In the genomic region with DNA sequence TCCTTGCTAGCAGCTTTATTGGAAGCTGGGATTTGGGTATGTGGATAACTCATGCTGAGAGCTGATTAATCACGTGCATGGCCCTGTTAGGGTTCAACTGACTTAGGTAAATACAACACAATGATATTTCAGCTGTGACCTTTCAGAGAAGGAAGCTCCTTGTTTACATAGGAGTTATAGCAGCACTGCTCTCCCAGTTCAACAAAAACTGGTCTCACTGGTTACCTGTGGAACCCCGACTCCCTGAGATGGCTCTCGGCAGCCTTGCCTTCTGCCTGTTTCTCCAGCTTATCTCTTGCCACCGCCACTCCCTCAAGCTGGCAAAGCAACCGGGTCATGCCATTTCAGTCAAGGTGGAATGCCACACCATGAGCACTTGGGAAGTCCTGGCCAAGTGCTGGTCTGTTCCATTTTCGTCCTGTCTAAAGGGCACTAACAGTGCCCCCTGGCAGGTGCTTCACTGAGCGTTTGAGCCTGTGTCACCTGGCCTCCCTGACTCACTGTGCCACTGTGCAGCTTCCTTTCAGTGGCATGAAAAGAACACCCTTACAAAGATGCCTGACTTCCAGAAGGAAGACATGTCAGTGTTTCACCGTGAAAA, we compare ENCODE assay signal across 1 cellular context.
TF ChIP-seq lines count a peak whose summit lies in the region.

No MANE protein-coding gene starts in this region.

TF ChIP-seq in HepG2, 621 proteins besides CTCF, POLR2A, EP300 and RAD21 (continued from another document and continues in another):
- TF ChIP-seq, protein P1, sequence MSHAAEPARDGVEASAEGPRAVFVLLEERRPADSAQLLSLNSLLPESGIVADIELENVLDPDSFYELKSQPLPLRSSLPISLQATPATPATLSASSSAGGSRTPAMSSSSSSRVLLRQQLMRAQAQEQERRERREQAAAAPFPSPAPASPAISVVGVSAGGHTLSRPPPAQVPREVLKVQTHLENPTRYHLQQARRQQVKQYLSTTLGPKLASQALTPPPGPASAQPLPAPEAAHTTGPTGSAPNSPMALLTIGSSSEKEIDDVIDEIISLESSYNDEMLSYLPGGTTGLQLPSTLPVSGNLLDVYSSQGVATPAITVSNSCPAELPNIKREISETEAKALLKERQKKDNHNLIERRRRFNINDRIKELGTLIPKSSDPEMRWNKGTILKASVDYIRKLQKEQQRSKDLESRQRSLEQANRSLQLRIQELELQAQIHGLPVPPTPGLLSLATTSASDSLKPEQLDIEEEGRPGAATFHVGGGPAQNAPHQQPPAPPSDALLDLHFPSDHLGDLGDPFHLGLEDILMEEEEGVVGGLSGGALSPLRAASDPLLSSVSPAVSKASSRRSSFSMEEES (CRISPR knock-in tag; IDR thresholded peaks at IDR 0.05), result peak; percentile 63; the same call in 1 of the 2 replicates
- TF ChIP-seq, protein P2, sequence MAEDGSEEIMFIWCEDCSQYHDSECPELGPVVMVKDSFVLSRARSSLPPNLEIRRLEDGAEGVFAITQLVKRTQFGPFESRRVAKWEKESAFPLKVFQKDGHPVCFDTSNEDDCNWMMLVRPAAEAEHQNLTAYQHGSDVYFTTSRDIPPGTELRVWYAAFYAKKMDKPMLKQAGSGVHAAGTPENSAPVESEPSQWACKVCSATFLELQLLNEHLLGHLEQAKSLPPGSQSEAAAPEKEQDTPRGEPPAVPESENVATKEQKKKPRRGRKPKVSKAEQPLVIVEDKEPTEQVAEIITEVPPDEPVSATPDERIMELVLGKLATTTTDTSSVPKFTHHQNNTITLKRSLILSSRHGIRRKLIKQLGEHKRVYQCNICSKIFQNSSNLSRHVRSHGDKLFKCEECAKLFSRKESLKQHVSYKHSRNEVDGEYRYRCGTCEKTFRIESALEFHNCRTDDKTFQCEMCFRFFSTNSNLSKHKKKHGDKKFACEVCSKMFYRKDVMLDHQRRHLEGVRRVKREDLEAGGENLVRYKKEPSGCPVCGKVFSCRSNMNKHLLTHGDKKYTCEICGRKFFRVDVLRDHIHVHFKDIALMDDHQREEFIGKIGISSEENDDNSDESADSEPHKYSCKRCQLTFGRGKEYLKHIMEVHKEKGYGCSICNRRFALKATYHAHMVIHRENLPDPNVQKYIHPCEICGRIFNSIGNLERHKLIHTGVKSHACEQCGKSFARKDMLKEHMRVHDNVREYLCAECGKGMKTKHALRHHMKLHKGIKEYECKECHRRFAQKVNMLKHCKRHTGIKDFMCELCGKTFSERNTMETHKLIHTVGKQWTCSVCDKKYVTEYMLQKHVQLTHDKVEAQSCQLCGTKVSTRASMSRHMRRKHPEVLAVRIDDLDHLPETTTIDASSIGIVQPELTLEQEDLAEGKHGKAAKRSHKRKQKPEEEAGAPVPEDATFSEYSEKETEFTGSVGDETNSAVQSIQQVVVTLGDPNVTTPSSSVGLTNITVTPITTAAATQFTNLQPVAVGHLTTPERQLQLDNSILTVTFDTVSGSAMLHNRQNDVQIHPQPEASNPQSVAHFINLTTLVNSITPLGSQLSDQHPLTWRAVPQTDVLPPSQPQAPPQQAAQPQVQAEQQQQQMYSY (CRISPR knock-in tag; IDR thresholded peaks at IDR 0.05), result no peak
- TF ChIP-seq, protein P3, sequence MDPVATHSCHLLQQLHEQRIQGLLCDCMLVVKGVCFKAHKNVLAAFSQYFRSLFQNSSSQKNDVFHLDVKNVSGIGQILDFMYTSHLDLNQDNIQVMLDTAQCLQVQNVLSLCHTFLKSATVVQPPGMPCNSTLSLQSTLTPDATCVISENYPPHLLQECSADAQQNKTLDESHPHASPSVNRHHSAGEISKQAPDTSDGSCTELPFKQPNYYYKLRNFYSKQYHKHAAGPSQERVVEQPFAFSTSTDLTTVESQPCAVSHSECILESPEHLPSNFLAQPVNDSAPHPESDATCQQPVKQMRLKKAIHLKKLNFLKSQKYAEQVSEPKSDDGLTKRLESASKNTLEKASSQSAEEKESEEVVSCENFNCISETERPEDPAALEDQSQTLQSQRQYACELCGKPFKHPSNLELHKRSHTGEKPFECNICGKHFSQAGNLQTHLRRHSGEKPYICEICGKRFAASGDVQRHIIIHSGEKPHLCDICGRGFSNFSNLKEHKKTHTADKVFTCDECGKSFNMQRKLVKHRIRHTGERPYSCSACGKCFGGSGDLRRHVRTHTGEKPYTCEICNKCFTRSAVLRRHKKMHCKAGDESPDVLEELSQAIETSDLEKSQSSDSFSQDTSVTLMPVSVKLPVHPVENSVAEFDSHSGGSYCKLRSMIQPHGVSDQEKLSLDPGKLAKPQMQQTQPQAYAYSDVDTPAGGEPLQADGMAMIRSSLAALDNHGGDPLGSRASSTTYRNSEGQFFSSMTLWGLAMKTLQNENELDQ (CRISPR knock-in tag; IDR thresholded peaks at IDR 0.05; ENCODE audit: borderline replicate concordance), result no peak
- TF ChIP-seq PITX1 (CRISPR knock-in tag; IDR thresholded peaks at IDR 0.05) (peak; percentile 58), SALL1 (CRISPR knock-in tag; IDR thresholded peaks at IDR 0.05) (0 out of 2 replicates have a peak, but pooled peaks have one; percentile 16), THRA (CRISPR knock-in tag; IDR thresholded peaks at IDR 0.05; ENCODE audit: borderline replicate concordance) (peak; percentile 50; the same call in 1 of the 2 replicates), ZMYM2 (CRISPR knock-in tag; IDR thresholded peaks at IDR 0.05) (no peak), FOXP1 (IDR thresholded peaks at IDR 0.05) (no peak), FOXP1 (CRISPR knock-in tag; IDR thresholded peaks at IDR 0.05) (peak; percentile 68), HDAC2 (CRISPR knock-in tag; IDR thresholded peaks at IDR 0.05) (peak; percentile 46; the same call in 1 of the 2 replicates), ZNF792 (CRISPR knock-in tag; IDR thresholded peaks at IDR 0.05) (no peak), ZNF430 (CRISPR knock-in tag; IDR thresholded peaks at IDR 0.05) (no peak), MXD3 (CRISPR knock-in tag; IDR thresholded peaks at IDR 0.05) (no peak), ZFP41 (CRISPR knock-in tag; IDR thresholded peaks at IDR 0.05; ENCODE audit: borderline replicate concordance) (no peak), FOXA3 (CRISPR knock-in tag; IDR thresholded peaks at IDR 0.05) (peak; percentile 91), ZFY (CRISPR knock-in tag; IDR thresholded peaks at IDR 0.05) (no peak), ZFAT (CRISPR knock-in tag; conservative IDR thresholded peaks at IDR 0.05) (no peak), ATAD3A (CRISPR knock-in tag; IDR thresholded peaks at IDR 0.05) (no peak), ZNF354B (CRISPR knock-in tag; IDR thresholded peaks at IDR 0.05) (no peak), NAIF1 (CRISPR knock-in tag; IDR thresholded peaks at IDR 0.05; ENCODE audit: borderline replicate concordance) (no peak), SAFB2 (CRISPR knock-in tag; IDR thresholded peaks at IDR 0.05; ENCODE audit: borderline replicate concordance, low read depth) (no peak), TCF7 (IDR thresholded peaks at IDR 0.05; ENCODE audit: low read depth) (no peak), ESRRA (CRISPR knock-in tag; IDR thresholded peaks at IDR 0.05; ENCODE audit: low read depth) (no peak), DNMT1 (CRISPR knock-in tag; IDR thresholded peaks at IDR 0.05) (no peak), BHLHE40 (IDR thresholded peaks at IDR 0.05; ENCODE audit: low read length) (peak; percentile 72), HNF4A (CRISPR knock-in tag; IDR thresholded peaks at IDR 0.05) (peak; percentile 8; the same call in 1 of the 2 replicates), MBNL3 (CRISPR knock-in tag; conservative IDR thresholded peaks at IDR 0.05) (no peak), ZNF143 (CRISPR knock-in tag; IDR thresholded peaks at IDR 0.05) (no peak), GZF1 (CRISPR knock-in tag; IDR thresholded peaks at IDR 0.05) (no peak), ZNF615 (CRISPR knock-in tag; IDR thresholded peaks at IDR 0.05; ENCODE audit: borderline replicate concordance) (no peak), FOSL1 (CRISPR knock-in tag; IDR thresholded peaks at IDR 0.05; ENCODE audit: borderline replicate concordance) (no peak), ZNF296 (CRISPR knock-in tag; conservative IDR thresholded peaks at IDR 0.05) (no peak), JARID2 (CRISPR knock-in tag; IDR thresholded peaks at IDR 0.05; ENCODE audit: insufficient replicate concordance) (no peak), NR2F6 (IDR thresholded peaks at IDR 0.05) (peak; percentile 68), NR2F6 (CRISPR knock-in tag; IDR thresholded peaks at IDR 0.05) (peak; percentile 53), HOXA3 (CRISPR knock-in tag; IDR thresholded peaks at IDR 0.05) (0 out of 2 replicates have a peak, but pooled peaks have one; percentile 13), MLLT10 (CRISPR knock-in tag; IDR thresholded peaks at IDR 0.05) (no peak), GMEB2 (CRISPR knock-in tag; IDR thresholded peaks at IDR 0.05; ENCODE audit: low read depth) (no peak), HNRNPL (IDR thresholded peaks at IDR 0.05; ENCODE audit: low read depth, low read length) (peak; percentile 81), ZNF468 (CRISPR knock-in tag; IDR thresholded peaks at IDR 0.05) (no peak), ELF1 (CRISPR knock-in tag; IDR thresholded peaks at IDR 0.05) (no peak), ZNF652 (CRISPR knock-in tag; IDR thresholded peaks at IDR 0.05; ENCODE audit: borderline replicate concordance, low read depth) (no peak), RFX1 (IDR thresholded peaks at IDR 0.05) (no peak), NFKB2 (CRISPR knock-in tag; IDR thresholded peaks at IDR 0.05; ENCODE audit: borderline replicate concordance) (no peak), HNRNPK (IDR thresholded peaks at IDR 0.05; ENCODE audit: low read depth, low read length, poor library complexity, severe bottlenecking) (no peak), TBL1XR1 (IDR thresholded peaks at IDR 0.05; ENCODE audit: borderline replicate concordance, low read length, partially characterized antibody) (no peak), ZNF564 (CRISPR knock-in tag; IDR thresholded peaks at IDR 0.05) (no peak)
- TF ChIP-seq, protein P4, sequence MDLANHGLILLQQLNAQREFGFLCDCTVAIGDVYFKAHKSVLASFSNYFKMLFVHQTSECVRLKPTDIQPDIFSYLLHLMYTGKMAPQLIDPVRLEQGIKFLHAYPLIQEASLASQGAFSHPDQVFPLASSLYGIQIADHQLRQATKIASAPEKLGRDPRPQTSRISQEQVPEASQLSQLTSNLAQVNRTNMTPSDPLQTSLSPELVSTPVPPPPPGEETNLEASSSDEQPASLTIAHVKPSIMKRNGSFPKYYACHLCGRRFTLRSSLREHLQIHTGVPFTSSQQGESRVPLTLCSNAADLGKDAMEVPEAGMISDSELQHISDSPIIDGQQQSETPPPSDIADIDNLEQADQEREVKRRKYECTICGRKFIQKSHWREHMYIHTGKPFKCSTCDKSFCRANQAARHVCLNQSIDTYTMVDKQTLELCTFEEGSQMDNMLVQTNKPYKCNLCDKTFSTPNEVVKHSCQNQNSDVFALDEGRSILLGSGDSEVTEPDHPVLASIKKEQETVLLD (CRISPR knock-in tag; IDR thresholded peaks at IDR 0.05; ENCODE audit: low read depth), result no peak
- TF ChIP-seq, protein P5, sequence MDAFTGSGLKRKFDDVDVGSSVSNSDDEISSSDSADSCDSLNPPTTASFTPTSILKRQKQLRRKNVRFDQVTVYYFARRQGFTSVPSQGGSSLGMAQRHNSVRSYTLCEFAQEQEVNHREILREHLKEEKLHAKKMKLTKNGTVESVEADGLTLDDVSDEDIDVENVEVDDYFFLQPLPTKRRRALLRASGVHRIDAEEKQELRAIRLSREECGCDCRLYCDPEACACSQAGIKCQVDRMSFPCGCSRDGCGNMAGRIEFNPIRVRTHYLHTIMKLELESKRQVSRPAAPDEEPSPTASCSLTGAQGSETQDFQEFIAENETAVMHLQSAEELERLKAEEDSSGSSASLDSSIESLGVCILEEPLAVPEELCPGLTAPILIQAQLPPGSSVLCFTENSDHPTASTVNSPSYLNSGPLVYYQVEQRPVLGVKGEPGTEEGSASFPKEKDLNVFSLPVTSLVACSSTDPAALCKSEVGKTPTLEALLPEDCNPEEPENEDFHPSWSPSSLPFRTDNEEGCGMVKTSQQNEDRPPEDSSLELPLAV (CRISPR knock-in tag; conservative IDR thresholded peaks at IDR 0.05; ENCODE audit: low read depth), result no peak
- TF ChIP-seq, protein P6, sequence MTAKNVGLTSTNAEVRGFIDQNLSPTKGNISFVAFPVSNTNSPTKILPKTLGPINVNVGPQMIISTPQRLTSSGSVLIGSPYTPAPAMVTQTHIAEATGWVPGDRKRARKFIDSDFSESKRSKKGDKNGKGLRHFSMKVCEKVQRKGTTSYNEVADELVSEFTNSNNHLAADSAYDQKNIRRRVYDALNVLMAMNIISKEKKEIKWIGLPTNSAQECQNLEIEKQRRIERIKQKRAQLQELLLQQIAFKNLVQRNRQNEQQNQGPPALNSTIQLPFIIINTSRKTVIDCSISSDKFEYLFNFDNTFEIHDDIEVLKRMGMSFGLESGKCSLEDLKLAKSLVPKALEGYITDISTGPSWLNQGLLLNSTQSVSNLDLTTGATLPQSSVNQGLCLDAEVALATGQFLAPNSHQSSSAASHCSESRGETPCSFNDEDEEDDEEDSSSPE (CRISPR knock-in tag; IDR thresholded peaks at IDR 0.05), result 0 out of 2 replicates have a peak, but pooled peaks have one; percentile 31
- TF ChIP-seq, protein P7, sequence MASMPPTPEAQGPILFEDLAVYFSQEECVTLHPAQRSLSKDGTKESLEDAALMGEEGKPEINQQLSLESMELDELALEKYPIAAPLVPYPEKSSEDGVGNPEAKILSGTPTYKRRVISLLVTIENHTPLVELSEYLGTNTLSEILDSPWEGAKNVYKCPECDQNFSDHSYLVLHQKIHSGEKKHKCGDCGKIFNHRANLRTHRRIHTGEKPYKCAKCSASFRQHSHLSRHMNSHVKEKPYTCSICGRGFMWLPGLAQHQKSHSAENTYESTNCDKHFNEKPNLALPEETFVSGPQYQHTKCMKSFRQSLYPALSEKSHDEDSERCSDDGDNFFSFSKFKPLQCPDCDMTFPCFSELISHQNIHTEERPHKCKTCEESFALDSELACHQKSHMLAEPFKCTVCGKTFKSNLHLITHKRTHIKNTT (CRISPR knock-in tag; IDR thresholded peaks at IDR 0.05), result no peak
